In the genomic region with DNA sequence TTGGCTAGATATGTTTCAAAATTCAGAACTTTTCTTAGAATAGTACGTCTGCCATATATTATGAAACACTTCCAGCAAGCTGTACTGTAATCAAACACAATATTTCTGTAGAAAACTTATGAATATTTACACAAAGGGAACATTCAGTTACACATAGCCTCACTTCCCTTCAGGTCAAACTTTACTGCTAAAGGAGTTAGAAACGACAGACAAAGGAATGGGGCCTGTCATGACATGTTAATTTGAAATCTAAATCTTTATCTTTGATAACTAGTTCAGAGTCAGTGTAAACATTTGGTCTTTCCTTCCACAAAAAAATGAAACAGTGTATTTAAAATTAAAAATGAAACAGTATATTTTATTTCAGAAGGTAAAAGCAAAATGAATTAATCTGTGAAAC, we compare ENCODE assay signal across 1 cellular context.
TF ChIP-seq lines count a peak whose summit lies in the region.

No MANE protein-coding gene starts in this region.

TF ChIP-seq in GM12878, 131 proteins besides CTCF, POLR2A, EP300 and RAD21:
- TF ChIP-seq ZBTB11 (CRISPR knock-in tag; IDR thresholded peaks at IDR 0.05) (no peak), CREB1 (IDR thresholded peaks at IDR 0.05; ENCODE audit: low read depth) (no peak), ZBTB40 (IDR thresholded peaks at IDR 0.05; ENCODE audit: borderline replicate concordance) (no peak), NFXL1 (IDR thresholded peaks at IDR 0.05; ENCODE audit: borderline replicate concordance) (no peak), ZNF24 (IDR thresholded peaks at IDR 0.05) (no peak), KDM1A (IDR thresholded peaks at IDR 0.05; ENCODE audit: borderline replicate concordance) (no peak), EGR1 (IDR thresholded peaks at IDR 0.05; ENCODE audit: borderline replicate concordance in 1 of 2, low read depth in 2 of 2, low read length in 2 of 2) (no peak), MEF2B (IDR thresholded peaks at IDR 0.05; ENCODE audit: partially characterized antibody, poor library complexity, severe bottlenecking) (no peak), CEBPB (IDR thresholded peaks at IDR 0.05; ENCODE audit: borderline replicate concordance in 1 of 2, low read depth in 2 of 2, low read length in 2 of 2) (no peak), BACH1 (IDR thresholded peaks at IDR 0.05; ENCODE audit: borderline replicate concordance) (no peak), CUX1 (IDR thresholded peaks at IDR 0.05; ENCODE audit: insufficient replicate concordance, low read depth, low read length) (no peak), MEF2A (IDR thresholded peaks at IDR 0.05; ENCODE audit: insufficient read depth, low read depth, low read length) (no peak), MTA3 (IDR thresholded peaks at IDR 0.05; ENCODE audit: borderline replicate concordance, low read length) (no peak), CHD4 (IDR thresholded peaks at IDR 0.05) (no peak), YY1 (IDR thresholded peaks at IDR 0.05; ENCODE audit: low read depth, low read length) (no peak)
- TF ChIP-seq, protein P1, sequence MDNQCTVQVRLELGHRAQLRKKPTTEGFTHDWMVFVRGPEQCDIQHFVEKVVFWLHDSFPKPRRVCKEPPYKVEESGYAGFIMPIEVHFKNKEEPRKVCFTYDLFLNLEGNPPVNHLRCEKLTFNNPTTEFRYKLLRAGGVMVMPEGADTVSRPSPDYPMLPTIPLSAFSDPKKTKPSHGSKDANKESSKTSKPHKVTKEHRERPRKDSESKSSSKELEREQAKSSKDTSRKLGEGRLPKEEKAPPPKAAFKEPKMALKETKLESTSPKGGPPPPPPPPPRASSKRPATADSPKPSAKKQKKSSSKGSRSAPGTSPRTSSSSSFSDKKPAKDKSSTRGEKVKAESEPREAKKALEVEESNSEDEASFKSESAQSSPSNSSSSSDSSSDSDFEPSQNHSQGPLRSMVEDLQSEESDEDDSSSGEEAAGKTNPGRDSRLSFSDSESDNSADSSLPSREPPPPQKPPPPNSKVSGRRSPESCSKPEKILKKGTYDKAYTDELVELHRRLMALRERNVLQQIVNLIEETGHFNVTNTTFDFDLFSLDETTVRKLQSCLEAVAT (IDR thresholded peaks at IDR 0.05), result no peak
- TF ChIP-seq, protein P2, sequence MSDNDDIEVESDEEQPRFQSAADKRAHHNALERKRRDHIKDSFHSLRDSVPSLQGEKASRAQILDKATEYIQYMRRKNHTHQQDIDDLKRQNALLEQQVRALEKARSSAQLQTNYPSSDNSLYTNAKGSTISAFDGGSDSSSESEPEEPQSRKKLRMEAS (IDR thresholded peaks at IDR 0.05; ENCODE audit: low read depth, low read length), result no peak
- TF ChIP-seq, protein P3, sequence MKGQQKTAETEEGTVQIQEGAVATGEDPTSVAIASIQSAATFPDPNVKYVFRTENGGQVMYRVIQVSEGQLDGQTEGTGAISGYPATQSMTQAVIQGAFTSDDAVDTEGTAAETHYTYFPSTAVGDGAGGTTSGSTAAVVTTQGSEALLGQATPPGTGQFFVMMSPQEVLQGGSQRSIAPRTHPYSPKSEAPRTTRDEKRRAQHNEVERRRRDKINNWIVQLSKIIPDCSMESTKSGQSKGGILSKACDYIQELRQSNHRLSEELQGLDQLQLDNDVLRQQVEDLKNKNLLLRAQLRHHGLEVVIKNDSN (IDR thresholded peaks at IDR 0.05; ENCODE audit: borderline replicate concordance, extremely low read length, insufficient read depth, low read depth, low read length), result no peak
TF ChIP-seq in GM12878: peak in this region for 0.
